In genomic region chr12:14597480-14597879, GRCh38 we compare ENCODE assay signal across 36 cellular contexts. TPM values are rescaled to one million over a fixed set of nuclear protein-coding genes. Genes with fewer than 3 reads are reported as not detected.
"Had no signal": no experiment of that assay in that cellular context is flagged by ENCODE, and none has a peak within 500 bp of the region (broad histone marks: within the 10 kb centered on the region; RNA-seq: fewer than 3 reads in every experiment).

No MANE protein-coding gene starts in this region.

- H3K27me3 ChIP-seq: adrenal gland, ascending aorta, body of pancreas, brain microvascular endothelial cell, breast epithelium, cardiac muscle cell had no signal

- H3K4me3 ChIP-seq: adrenal gland, ascending aorta, body of pancreas, breast epithelium, cardiac muscle cell had no signal

- DNase-seq: activated effector memory CD4-positive, alpha-beta T cell treated with anti-CD3 and anti-CD28 coated beads, Interleukin-2, amount 50 U/mL, for 16 hours; activated effector memory CD4-positive, alpha-beta T cell treated with Interleukin-2 at 50 U/mL for 16 hours; activated gamma-delta T cell; activated gamma-delta T cell treated with Interleukin-2 at 50 U/mL for 16 hours; activated naive CD4-positive, alpha-beta T cell; activated naive CD4-positive, alpha-beta T cell treated with anti-CD3 and anti-CD28 coated beads for 36 hours; activated naive CD4-positive, alpha-beta T cell treated with anti-CD3 and anti-CD28 coated beads, Interleukin-2, amount 10 ng/mL, durations not matched to agents 7 days and 5 days; activated naive CD4-positive, alpha-beta T cell treated with anti-CD3 and anti-CD28 coated beads, Interleukin-2, amount 50 U/mL, for 16 hours; activated naive CD4-positive, alpha-beta T cell treated with Interleukin-2 at 50 U/mL for 16 hours; activated naive CD8-positive, alpha-beta T cell treated with anti-CD3 and anti-CD28 coated beads for 36 hours; activated naive CD8-positive, alpha-beta T cell treated with anti-CD3 and anti-CD28 coated beads, Interleukin-2, amount 10 ng/mL, durations not matched to agents 7 days and 5 days; activated naive CD8-positive, alpha-beta T cell treated with anti-CD3 and anti-CD28 coated beads, Interleukin-2, amount 50 U/mL, for 24 hours; activated T-cell treated with anti-CD3 and anti-CD28 coated beads, Interleukin-2, amount 50 U/mL, for 1 hour; activated T-cell treated with anti-CD3 and anti-CD28 coated beads, Interleukin-2, amount 50 U/mL, for 24 hours; activated T-cell treated with anti-CD3 and anti-CD28 coated beads, Interleukin-2, amount 50 U/mL, for 4 hours; activated T-cell treated with anti-CD3 and anti-CD28 coated beads, Interleukin-2, amount 50 U/mL, for 48 hours; activated T-cell treated with anti-CD3 and anti-CD28 coated beads, Interleukin-2, amount 50 U/mL, for 72 hours; adrenal gland; amniotic stem cell; amygdala; anterior cingulate cortex; aorta; body of pancreas; brain microvascular endothelial cell; caudate nucleus; central memory CD4-positive, alpha-beta T cell; cerebellar nuclear complex had no signal

- FAIRE-seq: astrocyte, bronchial epithelial cell had no signal

- H3K36me3 ChIP-seq: adrenal gland, ascending aorta, brain microvascular endothelial cell, breast epithelium, cardiac muscle cell had no signal

- H3K9me3 ChIP-seq: adrenal gland, body of pancreas had no signal

- H3K27ac ChIP-seq: adrenal gland, ascending aorta, body of pancreas, brain microvascular endothelial cell, breast epithelium, cardiac muscle cell had no signal

- ATAC-seq: activated naive CD4-positive, alpha-beta T cell treated with anti-CD3 and anti-CD28 coated beads, Interleukin-2, amount 50 U/mL, for 72 hours; activated naive CD8-positive, alpha-beta T cell treated with anti-CD3 and anti-CD28 coated beads, Interleukin-2, amount 50 U/mL, for 24 hours; activated T-cell treated with anti-CD3 and anti-CD28 coated beads, Interleukin-2, amount 50 U/mL, for 4 hours; activated T-cell treated with anti-CD3 and anti-CD28 coated beads, Interleukin-2, amount 50 U/mL, for 72 hours; activated T-helper 17 cell treated with anti-CD3 and anti-CD28 coated beads, Interleukin-2, amount 50 U/mL, for 72 hours; body of pancreas had no signal

- H3K4me1 ChIP-seq: adrenal gland, ascending aorta, breast epithelium had no signal

RNA-seq across cellular contexts. Expression of gene PLBD1, which starts 29.8 kb away (rescaled TPM):
- total RNA-seq: activated naive CD4-positive, alpha-beta T cell treated with anti-CD3 and anti-CD28 coated beads for 36 hours; activated naive CD4-positive, alpha-beta T cell treated with anti-CD3 and anti-CD28 coated beads, Interleukin-2, amount 50 U/mL, for 72 hours; activated T-cell treated with anti-CD3 and anti-CD28 coated beads, Interleukin-2, amount 50 U/mL, for 72 hours; activated T-helper 1 cell treated with anti-CD3 and anti-CD28 coated beads, Interleukin-12 subunit alpha, Interleukin-12 subunit beta, Interleukin-2, Interleukin-4 antibody, amounts not matched to agents 30 ng/mL and 10 ng/mL and 1 ng/mL, durations not matched to agents 14 hours and 24 hours and 36 hours; activated T-helper 17 cell treated with anti-CD3 and anti-CD28 coated beads, Interleukin-2, amount 50 U/mL, for 72 hours; activated T-helper 2 cell treated with anti-CD3 and anti-CD28 coated beads, Interferon-gamma antibody, Interleukin-2, Interleukin-4, amounts not matched to agents 10 μg/mL and 5 μg/mL and 100 μg/mL, durations not matched to agents 14 hours and 24 hours and 36 hours had no signal
